Comparison of ENCODE assay signal across 9 cellular contexts in the genomic region with DNA sequence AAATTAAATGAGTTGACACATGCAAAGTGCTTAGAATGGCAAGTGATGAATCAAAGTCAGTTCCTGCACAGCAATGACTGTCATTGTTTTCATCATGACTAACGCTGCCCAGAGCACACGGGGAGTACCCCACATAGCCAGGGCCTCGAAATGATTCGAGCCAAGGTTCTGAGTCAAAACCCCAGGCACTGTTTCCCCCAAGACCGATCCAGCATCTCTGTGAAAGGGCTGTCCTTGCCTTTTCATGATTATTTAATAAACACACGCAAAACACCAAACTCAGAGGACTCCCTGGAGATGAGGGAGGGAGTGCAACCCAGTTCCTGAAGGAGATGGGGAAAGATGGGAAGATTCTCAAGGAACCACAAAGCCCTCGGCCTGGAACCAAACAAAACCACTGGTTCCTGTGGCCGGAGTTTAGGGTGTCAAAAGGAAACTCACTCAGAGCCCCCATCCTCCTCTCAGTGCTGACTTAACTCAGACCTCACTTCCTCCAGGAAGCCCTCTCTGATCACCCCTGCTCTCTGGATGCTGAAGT. TPM values are rescaled to one million over a fixed set of nuclear protein-coding genes. Genes with fewer than 3 reads are reported as not detected.
A peak's percentile ranks its signal among the peaks of the same experiment; 100 is the strongest.
DNase-seq lines count a peak whose midpoint lies in the region; ATAC-seq and TF ChIP-seq lines count a peak whose summit lies in the region.
"Had no signal": no experiment of that assay in that cellular context is flagged by ENCODE, and none has a peak within 500 bp of the region (broad histone marks: within the 10 kb centered on the region; RNA-seq: fewer than 3 reads in every experiment).

No MANE protein-coding gene starts in this region.

- H3K27ac Mint-ChIP-seq in CD4-positive, alpha-beta T cell: no peak overlapping the region
- peak overlapping the region; percentile 98 for H3K27ac Mint-ChIP-seq in activated CD4-positive, alpha-beta memory T cell treated with anti-CD3 and anti-CD28 coated beads for 36 hours

- no peaks in the 10 kb centered on the region for H3K36me3 ChIP-seq in fibroblast of lung (ENCODE audit: control insufficient read depth, insufficient read depth, low read length)
- no peaks in the 10 kb centered on the region for H3K36me3 ChIP-seq in testis (ENCODE audit: low read depth, missing control alignments)

- POLR2A ChIA-PET in CD4-positive, alpha-beta T cell (lab: Charles Lee): no interaction called here
- POLR2A ChIA-PET in activated CD4-positive, alpha-beta memory T cell treated with anti-CD3 and anti-CD28 coated beads for 36 hours (lab: Charles Lee): interaction anchor here (1.4 to 3.1 kb wide), 3 partner anchors 35 to 85 kb away, joined by 3 to 13 read pairs (median 6); no protein-coding TSS in a partner anchor

- H3K4me1 Mint-ChIP-seq in CD4-positive, alpha-beta T cell (ENCODE audit: low read depth): peaks cover 78% of the 10 kb centered on the region
- peaks cover 70% of the 10 kb centered on the region for H3K4me1 Mint-ChIP-seq in activated CD4-positive, alpha-beta memory T cell treated with anti-CD3 and anti-CD28 coated beads for 36 hours (ENCODE audit: low read depth)

- peak overlapping the region; percentile 97 for H3K4me3 Mint-ChIP-seq in CD4-positive, alpha-beta T cell
- H3K4me3 Mint-ChIP-seq in activated CD4-positive, alpha-beta memory T cell treated with anti-CD3 and anti-CD28 coated beads for 36 hours: peak overlapping the region; percentile 87

- intact Hi-C loops in CD4-positive, alpha-beta T cell (cut with DNase I, micrococcal nuclease): loop anchor here (5.0 to 10.0 kb wide), 2 partner anchors 62 to 81 kb away; no protein-coding TSS in a partner anchor
- intact Hi-C loops in activated CD4-positive, alpha-beta memory T cell treated with anti-CD3 and anti-CD28 coated beads for 36 hours (cut with micrococcal nuclease): loop anchor here (1.0 to 5.0 kb wide), 9 partner anchors 23 to 1337 kb away; no protein-coding TSS in a partner anchor
- intact Hi-C loops in testis (cut with DNase I; ENCODE audit: low total_unique reads): no loop called here

- H3K4me3 ChIP-seq in fibroblast of lung (replicated peaks in 1 of 4; ENCODE audit: control extremely low read depth in 1 of 4, insufficient read depth in 1 of 4, low read depth in 3 of 4, low read length in 4 of 4) (no peak overlapping the region), testis (no peak overlapping the region)

- no peak overlapping the region for H3K4me2 ChIP-seq in fibroblast of lung (ENCODE audit: extremely low read depth, insufficient read depth, low read length)

- H3K9me3 ChIP-seq in CD4-positive, alpha-beta T cell (ENCODE audit: control insufficient read depth, low read length): no peaks in the 10 kb centered on the region
- H3K9me3 ChIP-seq in fibroblast of lung (ENCODE audit: control insufficient read depth, insufficient read depth, low read depth, low read length) (no peaks in the 10 kb centered on the region), testis (no peaks in the 10 kb centered on the region)

- H2AFZ ChIP-seq in fibroblast of lung (ENCODE audit: low read length): no peak overlapping the region

- TF ChIP-seq CTCF in CD4-positive, alpha-beta T cell (IDR thresholded peaks at IDR 0.05): no peak
- no peak for TF ChIP-seq CTCF in fibroblast of lung (conservative IDR thresholded peaks at IDR 0.05 in 1 of 2, IDR thresholded peaks at IDR 0.05 in 1 of 2; ENCODE audit: low read depth in 1 of 2, low read length in 2 of 2)
- no peak for TF ChIP-seq CTCF in testis (IDR thresholded peaks at IDR 0.05)

- H3K27me3 Mint-ChIP-seq in CD4-positive, alpha-beta T cell: peaks cover 9% of the 10 kb centered on the region
- no peaks in the 10 kb centered on the region for H3K27me3 Mint-ChIP-seq in activated CD4-positive, alpha-beta memory T cell treated with anti-CD3 and anti-CD28 coated beads for 36 hours

- no peaks in the 10 kb centered on the region for H3K79me2 ChIP-seq in fibroblast of lung (ENCODE audit: control insufficient read depth, insufficient read depth, low read length)

- peak in 5 of 10 experiments; percentile 32 to 42 (median 38) for DNase-seq in CD4-positive, alpha-beta T cell
- DNase-seq in activated CD4-positive, alpha-beta memory T cell treated with anti-CD3 and anti-CD28 coated beads for 36 hours: peak; percentile 88
- DNase-seq in fibroblast of lung (ENCODE audit: low read depth in 2 of 2): peak; percentile 27 to 83
- peak; percentile 50 to 51 for DNase-seq in stimulated activated CD4-positive, alpha-beta T cell treated with anti-CD3 and anti-CD28 coated beads, Interleukin-2, amount 100 ng/mL, for 48 hours
- DNase-seq in testis: no peak

- no peaks in the 10 kb centered on the region for H3K27me3 ChIP-seq in CD4-positive, alpha-beta T cell (ENCODE audit: control insufficient read depth, insufficient read depth, low read length)
- H3K27me3 ChIP-seq in fibroblast of lung (ENCODE audit: control insufficient read depth, insufficient read depth, low read length) (no peaks in the 10 kb centered on the region), testis (no peaks in the 10 kb centered on the region)

- no peaks in the 10 kb centered on the region for H3K9me3 Mint-ChIP-seq in CD4-positive, alpha-beta T cell
- H3K9me3 Mint-ChIP-seq in activated CD4-positive, alpha-beta memory T cell treated with anti-CD3 and anti-CD28 coated beads for 36 hours: no peaks in the 10 kb centered on the region

- peaks cover 14% of the 10 kb centered on the region for H3K36me3 Mint-ChIP-seq in CD4-positive, alpha-beta T cell (ENCODE audit: low read depth)
- peaks cover 26% of the 10 kb centered on the region for H3K36me3 Mint-ChIP-seq in activated CD4-positive, alpha-beta memory T cell treated with anti-CD3 and anti-CD28 coated beads for 36 hours

- H3K4me1 ChIP-seq in fibroblast of lung (ENCODE audit: control insufficient read depth, extremely low read depth, insufficient read depth, low read length) (no peaks in the 10 kb centered on the region), testis (peaks cover 2% of the 10 kb centered on the region)

- H3K9ac ChIP-seq in fibroblast of lung (ENCODE audit: insufficient read depth, low read length): no peak overlapping the region

- WGBS in testis, 2 donors: 54 to 57% methylated on average over 8 of the region's 8 CpGs

- peak; percentile 31 for ATAC-seq in CD4-positive, alpha-beta T cell (ENCODE audit: poor library complexity)
- ATAC-seq in HG03432 (IDR thresholded peaks at IDR 0.05; ENCODE audit: unreplicated experiment) (peak; percentile 30), HG03460 (IDR thresholded peaks at IDR 0.05; ENCODE audit: unreplicated experiment) (no peak), GM21619 (IDR thresholded peaks at IDR 0.05; ENCODE audit: unreplicated experiment) (no peak)
- ATAC-seq: HCT116 had no signal

- no peak for TF ChIP-seq POLR2A in testis (IDR thresholded peaks at IDR 0.05)

- CTCF ChIA-PET in CD4-positive, alpha-beta T cell (lab: Charles Lee): no interaction called here
- CTCF ChIA-PET in activated CD4-positive, alpha-beta memory T cell treated with anti-CD3 and anti-CD28 coated beads for 36 hours (lab: Charles Lee): no interaction called here

- peak overlapping the region; percentile 63 for H3K27ac ChIP-seq in CD4-positive, alpha-beta T cell (ENCODE audit: low read depth, low read length)
- no peak overlapping the region for H3K27ac ChIP-seq in fibroblast of lung (ENCODE audit: insufficient read depth, low read length)
- no peak overlapping the region for H3K27ac ChIP-seq in testis

- no peaks in the 10 kb centered on the region for H4K20me1 ChIP-seq in fibroblast of lung (ENCODE audit: control insufficient read depth, extremely low read depth, insufficient read depth, low read length)

RNA-seq across cellular contexts. Expression of a gene that starts 3.8 kb away (rescaled TPM):
- total RNA-seq in CD4-positive, alpha-beta T cell: 10 to 100 TPM; 73.9 to 74.5 TPM
- total RNA-seq in activated CD4-positive, alpha-beta memory T cell treated with anti-CD3 and anti-CD28 coated beads for 36 hours: 10 to 100 TPM; 91.5 to 92.8 TPM
- total RNA-seq in fibroblast of lung (3.1 and 3.9 TPM in 2 replicates), testis (10 to 100 TPM; 27.1 to 36.5 TPM)
- polyA plus RNA-seq in fibroblast of lung (1.0 and 2.9 TPM in 2 replicates), testis (ENCODE audit: insufficient read depth, low read depth, low replicate concordance) (18.0 TPM)
- polyA plus RNA-seq in fibroblast of lung (2012): 1.6 and 4.3 TPM in 2 replicates
- 3.5 and 12.1 TPM in 2 replicates for polyA minus RNA-seq in fibroblast of lung (ENCODE audit: low replicate concordance)

Comparison
In these comparisons a context has a peak if more than half of its experiments do, and no peak if none do; other contexts are left out.
1. ATAC-seq: peak in CD4-positive, alpha-beta T cell (single experiment) and HG03432 (single experiment); none in HG03460 (single experiment) and GM21619 (single experiment).